ENCODE assay signal across 15 cellular contexts in genomic region chr6:144263786-144264185, GRCh38. TPM values are rescaled to one million over a fixed set of nuclear protein-coding genes. Genes with fewer than 3 reads are reported as not detected.
A peak's percentile ranks its signal among the peaks of the same experiment; 100 is the strongest.
DNase-seq lines count a peak whose midpoint lies in the region; ATAC-seq, FAIRE-seq and TF ChIP-seq lines count a peak whose summit lies in the region.
"Had no signal": no experiment of that assay in that cellular context is flagged by ENCODE, and none has a peak within 500 bp of the region (broad histone marks: within the 10 kb centered on the region; RNA-seq: fewer than 3 reads in every experiment).

No MANE protein-coding gene starts in this region.

- FAIRE-seq in A549 (lab: Jason Lieb, UNC) = no peak

- H3F3A ChIP-seq in PC-9 (ENCODE audit: insufficient read depth, low read depth) = peaks cover 23% of the 10 kb centered on the region

- BruUV-seq in PC-9 (replicated peaks; lab: Mats Ljungman, UMichigan) = TSS peak; percentile 25

- no peak for TF ChIP-seq CTCF in A549 (IDR thresholded peaks at IDR 0.05)
- no peak for TF ChIP-seq CTCF in PC-9 (conservative IDR thresholded peaks at IDR 0.05)

- intact Hi-C loops in PC-9 (cut with micrococcal nuclease; ENCODE audit: unreplicated experiment) = loop anchor here (1.0 to 2.0 kb wide), 3 partner anchors 67 to 168 kb away; partner anchors contain the start of gene SF3B5

- H3K36me3 ChIP-seq in PC-9 (ENCODE audit: low read depth) (no peaks in the 10 kb centered on the region), neuron (ENCODE audit: insufficient read depth, low read length) (no peaks in the 10 kb centered on the region)
- H3K36me3 ChIP-seq: HAP-1 had no signal

- POLR2A ChIA-PET in A549 (lab: Yijun Ruan, JAX) = no interaction called here
- POLR2A ChIA-PET in PC-9 (lab: Charles Lee; ENCODE audit: unreplicated experiment) = interaction anchor here (0.6 kb wide), 1 partner anchor 22 kb away, joined by 4 read pairs; no protein-coding TSS in a partner anchor

- no peaks in the 10 kb centered on the region for H3K79me2 ChIP-seq in PC-9 (ENCODE audit: low read depth)

- H3K27me3 ChIP-seq in PC-9 (ENCODE audit: insufficient read depth, low read depth) (no peaks in the 10 kb centered on the region), neuron (ENCODE audit: insufficient read depth, low read length) (no peaks in the 10 kb centered on the region)

- no peaks in the 10 kb centered on the region for H3K9me2 ChIP-seq in PC-9 (ENCODE audit: insufficient read depth)

- no peak for TF ChIP-seq RAD21 in A549 (conservative IDR thresholded peaks at IDR 0.05 in 1 of 2, IDR thresholded peaks at IDR 0.05 in 1 of 2)

- no peak; a peak in 2 of 6 replicates for ATAC-seq in A549
- ATAC-seq in GM19324 (IDR thresholded peaks at IDR 0.05; ENCODE audit: low FRiP score, unreplicated experiment) = no peak
- ATAC-seq in HG03442 (IDR thresholded peaks at IDR 0.05; ENCODE audit: unreplicated experiment) = no peak
- ATAC-seq: activated CD4-positive, CD25-positive, alpha-beta regulatory T cell treated with anti-CD3 and anti-CD28 coated beads, Interleukin-2, amount 50 U/mL, for 24 hours; activated T-cell treated with anti-CD3 and anti-CD28 coated beads, Interleukin-2, amount 50 U/mL, for 4 hours; natural killer cell had no signal

- H4K20me1 ChIP-seq in PC-9 (ENCODE audit: insufficient read depth) = no peaks in the 10 kb centered on the region

- H3K4me2 ChIP-seq in A549 = peak overlapping the region; percentile 90
- H3K4me2 ChIP-seq in PC-9 = peak overlapping the region; percentile 65

- H3K27ac ChIP-seq in A549 = peak overlapping the region; percentile 87 to 90
- peak overlapping the region; percentile 91 for H3K27ac ChIP-seq in PC-9
- peak overlapping the region; percentile 63 for H3K27ac ChIP-seq in epithelial cell of prostate

- 62% methylated on average over 3 of the region's 3 CpGs for WGBS in A549 (ENCODE audit: missing lambda C conversion rate)

- CTCF ChIA-PET in A549 (lab: Yijun Ruan, JAX) = interaction anchor here (1.3 kb wide), 1 partner anchor 47 kb away, joined by 3 read pairs; no protein-coding TSS in a partner anchor
- CTCF ChIA-PET in PC-9 (lab: Charles Lee) = no interaction called here

- no peak overlapping the region for H2AFZ ChIP-seq in PC-9
- H2AFZ ChIP-seq in neuron (ENCODE audit: low read depth, low read length) = peak overlapping the region; percentile 27

- no peak for TF ChIP-seq POLR2A in A549 (IDR thresholded peaks at IDR 0.05; ENCODE audit: low read length)

- DNase-seq in A549 (ENCODE audit: low read depth in 1 of 2, low spot score in 1 of 2) (no peak), PC-9 (no peak), epithelial cell of prostate (ENCODE audit: low read depth, low spot score) (no peak), dedifferentiated amniotic fluid mesenchymal stem cell (ENCODE audit: extremely low spot score) (no peak), NCI-H446 treated with DMSO at 0.1 percent for 48 hours (lab: John Stamatoyannopoulos, UW) (no peak)
- DNase-seq: activated T-cell treated with anti-CD3 and anti-CD28 coated beads, Interleukin-2, amount 50 U/mL, for 4 hours; DMS79 treated with DMSO at 0.1 percent for 48 hours; natural killer cell; NCI-H1694; stimulated activated CD4-positive, alpha-beta T cell treated with anti-CD3 and anti-CD28 coated beads, Interleukin-12 subunit alpha, Interleukin-12 subunit beta, amount 100 ng/mL, for 4 hours had no signal

- no peak for TF ChIP-seq EP300 in A549 (IDR thresholded peaks at IDR 0.05)

- H3K4me3 ChIP-seq in A549 (no peak overlapping the region), PC-9 (no peak overlapping the region), neuron (ENCODE audit: low read length) (no peak overlapping the region)
- H3K4me3 ChIP-seq: HAP-1 had no signal

- H3K9me3 ChIP-seq in A549 (no peaks in the 10 kb centered on the region), PC-9 (ENCODE audit: insufficient read depth, low read depth) (peaks cover 4% of the 10 kb centered on the region; the same call in 1 of the 2 replicates), neuron (ENCODE audit: low read length) (no peaks in the 10 kb centered on the region)
- H3K9me3 ChIP-seq: HAP-1 had no signal

- peaks cover 45% of the 10 kb centered on the region for H3K4me1 ChIP-seq in A549
- H3K4me1 ChIP-seq in PC-9 (replicated peaks; ENCODE audit: insufficient read depth) = peaks cover 33% of the 10 kb centered on the region
- peaks cover 45% of the 10 kb centered on the region for H3K4me1 ChIP-seq in neuron (ENCODE audit: insufficient read depth, low read length)

TF ChIP-seq in A549, 52 proteins besides CTCF, POLR2A, EP300 and RAD21:
- TF ChIP-seq KDM1A (IDR thresholded peaks at IDR 0.05; ENCODE audit: low read depth) = no peak
- no peak for TF ChIP-seq JUN (IDR thresholded peaks at IDR 0.05)
- TF ChIP-seq REST (IDR thresholded peaks at IDR 0.05) = no peak
- no peak for TF ChIP-seq MAX (IDR thresholded peaks at IDR 0.05)
- no peak for TF ChIP-seq CBX8 (IDR thresholded peaks at IDR 0.05)
- TF ChIP-seq SMC3 (IDR thresholded peaks at IDR 0.05) = no peak
- no peak for TF ChIP-seq HEYL (CRISPR knock-in tag; IDR thresholded peaks at IDR 0.05)
- no peak for TF ChIP-seq NPAS2 (CRISPR knock-in tag; IDR thresholded peaks at IDR 0.05; ENCODE audit: borderline replicate concordance)
- no peak for TF ChIP-seq CBX2 (IDR thresholded peaks at IDR 0.05; ENCODE audit: borderline replicate concordance, low read depth)

RNA-seq across cellular contexts. Expression of gene UTRN, which starts 21.3 kb away (rescaled TPM):
- 20.8 and 30.6 TPM in 2 replicates for polyA plus RNA-seq in A549 (2011; rRNA removed)
- 3.5 TPM in 2 replicates for polyA plus RNA-seq in A549 (2012; cell fraction: cytosol; rRNA removed)
- polyA plus RNA-seq in A549 (2012; cell fraction: nucleus; rRNA removed) = 5.8 and 9.8 TPM in 2 replicates
- polyA plus RNA-seq in A549 (2017; fragmentation: RNase III; extraction: RNeasy Plus Mini Kit Qiagen cat#74134 plus additional on column Dnase treatment) = 10.6 to 11.3 TPM (median 11.2 TPM) in 3 replicates
- polyA minus RNA-seq in A549 (2011; rRNA and poly(A)+ RNA removed) = 34.9 and 37.7 TPM in 2 replicates
- 108 and 125 TPM in 2 replicates for total RNA-seq in PC-9 (2021)
